8 cellular contexts compared by ENCODE assay signal in the genomic region with DNA sequence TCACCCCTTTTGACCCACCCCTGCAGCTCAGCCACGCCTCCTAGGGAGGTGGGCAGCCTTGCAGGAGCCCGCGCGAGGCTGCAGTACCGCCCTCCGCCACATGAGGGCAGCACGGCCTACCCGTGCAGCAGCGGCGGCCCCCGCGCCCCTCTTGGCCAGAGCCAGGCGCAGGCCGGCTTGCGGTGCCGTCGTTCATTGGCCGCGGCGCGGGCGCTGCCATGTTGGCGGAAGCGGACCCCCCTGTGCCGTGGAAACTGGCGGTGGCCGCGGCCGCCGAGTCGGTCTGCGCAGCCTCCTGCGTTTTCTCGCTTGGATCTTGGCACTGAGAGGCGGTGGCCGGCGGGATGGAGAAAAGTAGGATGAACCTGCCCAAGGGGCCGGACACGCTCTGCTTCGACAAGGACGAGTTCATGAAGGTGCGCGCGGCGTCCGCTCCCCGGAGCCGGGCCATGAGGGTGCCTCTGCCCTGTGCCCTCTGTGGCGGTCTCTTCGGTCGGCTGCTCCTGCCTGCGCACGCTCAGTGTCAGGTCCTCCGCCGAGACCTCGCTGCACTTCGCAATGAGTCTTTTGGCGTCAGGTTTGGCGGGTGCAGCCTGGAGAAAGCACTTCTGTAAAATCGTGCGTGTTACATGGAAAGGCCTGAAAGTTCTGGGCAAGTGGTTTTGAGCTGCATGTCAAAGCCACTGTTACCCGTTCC.
A peak's percentile ranks its signal among the peaks of the same experiment; 100 is the strongest.
DNase-seq lines count a peak whose midpoint lies in the region; ATAC-seq and TF ChIP-seq lines count a peak whose summit lies in the region.

A gene with protein sequence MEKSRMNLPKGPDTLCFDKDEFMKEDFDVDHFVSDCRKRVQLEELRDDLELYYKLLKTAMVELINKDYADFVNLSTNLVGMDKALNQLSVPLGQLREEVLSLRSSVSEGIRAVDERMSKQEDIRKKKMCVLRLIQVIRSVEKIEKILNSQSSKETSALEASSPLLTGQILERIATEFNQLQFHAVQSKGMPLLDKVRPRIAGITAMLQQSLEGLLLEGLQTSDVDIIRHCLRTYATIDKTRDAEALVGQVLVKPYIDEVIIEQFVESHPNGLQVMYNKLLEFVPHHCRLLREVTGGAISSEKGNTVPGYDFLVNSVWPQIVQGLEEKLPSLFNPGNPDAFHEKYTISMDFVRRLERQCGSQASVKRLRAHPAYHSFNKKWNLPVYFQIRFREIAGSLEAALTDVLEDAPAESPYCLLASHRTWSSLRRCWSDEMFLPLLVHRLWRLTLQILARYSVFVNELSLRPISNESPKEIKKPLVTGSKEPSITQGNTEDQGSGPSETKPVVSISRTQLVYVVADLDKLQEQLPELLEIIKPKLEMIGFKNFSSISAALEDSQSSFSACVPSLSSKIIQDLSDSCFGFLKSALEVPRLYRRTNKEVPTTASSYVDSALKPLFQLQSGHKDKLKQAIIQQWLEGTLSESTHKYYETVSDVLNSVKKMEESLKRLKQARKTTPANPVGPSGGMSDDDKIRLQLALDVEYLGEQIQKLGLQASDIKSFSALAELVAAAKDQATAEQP (plus strand): TSS at position 219 of the 697 bp plus-strand sequence. CDS start 126 bp downstream, at position 345.

- ATAC-seq in GM18909 (IDR thresholded peaks at IDR 0.05; ENCODE audit: poor library complexity, unreplicated experiment) (peak; percentile 97), HG03175 (IDR thresholded peaks at IDR 0.05; ENCODE audit: unreplicated experiment) (peak; percentile 97)

- DNase-seq in AG09319 (ENCODE audit: extremely low read depth, low read depth) (peak; percentile 78), NCI-H2227 treated with DMSO at 0.1 percent for 48 hours (lab: John Stamatoyannopoulos, UW) (peak; percentile 95), iris pigment epithelial cell (ENCODE audit: low read depth) (peak; percentile 95)
- DNase-seq in activated CD4-positive, CD25-positive, alpha-beta regulatory T cell (lab: John Stamatoyannopoulos, UW): peak; percentile 93 to 100 (median 96)
- DNase-seq in central memory CD4-positive, alpha-beta T cell: peak; percentile 89
- DNase-seq in stimulated activated CD4-positive, alpha-beta T cell treated with anti-CD3 and anti-CD28 coated beads, Interleukin-12 subunit alpha, Interleukin-12 subunit beta, amount 100 ng/mL, for 48 hours (ENCODE audit: low read depth in 2 of 3, low spot score in 1 of 3): peak; percentile 91 to 98 (median 97)

- TF ChIP-seq CTCF in AG09319 (IDR thresholded peaks at IDR 0.05; ENCODE audit: low read depth, low read length): peak; percentile 90

Comparison
In these comparisons a context has a peak if more than half of its experiments do, and no peak if none do; other contexts are left out.
1. Peak in every context shown above with its lines: DNase-seq and ATAC-seq.